ENCODE assay signal across 1 cellular context in genomic region chr15:69958494-69959134, GRCh38.
TF ChIP-seq lines count a peak whose summit lies in the region.

No MANE protein-coding gene starts in this region.

TF ChIP-seq in H1, 55 proteins besides CTCF, POLR2A, EP300 and RAD21 (continued from another document):
- TF ChIP-seq TEAD4 (IDR thresholded peaks at IDR 0.05; ENCODE audit: low read depth, low read length): no peak
- TF ChIP-seq CTBP2 (IDR thresholded peaks at IDR 0.05; ENCODE audit: borderline replicate concordance, insufficient read depth, insufficient read length, low read length): no peak
- peak; percentile 72 for TF ChIP-seq SIX5 (IDR thresholded peaks at IDR 0.05; ENCODE audit: low read depth, low read length)
- TF ChIP-seq EGR1 (IDR thresholded peaks at IDR 0.05; ENCODE audit: borderline replicate concordance, low read depth, low read length): no peak
- no peak for TF ChIP-seq HDAC6 (IDR thresholded peaks at IDR 0.05; ENCODE audit: low read depth, low read length)
- TF ChIP-seq SUZ12 (IDR thresholded peaks at IDR 0.05; ENCODE audit: low read length): no peak
- no peak for TF ChIP-seq BRCA1 (IDR thresholded peaks at IDR 0.05; ENCODE audit: low read depth, low read length)
- no peak for TF ChIP-seq USF2 (IDR thresholded peaks at IDR 0.05; ENCODE audit: low read length)
- TF ChIP-seq, protein P1, sequence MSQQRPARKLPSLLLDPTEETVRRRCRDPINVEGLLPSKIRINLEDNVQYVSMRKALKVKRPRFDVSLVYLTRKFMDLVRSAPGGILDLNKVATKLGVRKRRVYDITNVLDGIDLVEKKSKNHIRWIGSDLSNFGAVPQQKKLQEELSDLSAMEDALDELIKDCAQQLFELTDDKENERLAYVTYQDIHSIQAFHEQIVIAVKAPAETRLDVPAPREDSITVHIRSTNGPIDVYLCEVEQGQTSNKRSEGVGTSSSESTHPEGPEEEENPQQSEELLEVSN (IDR thresholded peaks at IDR 0.05): no peak
- TF ChIP-seq POU5F1 (IDR thresholded peaks at IDR 0.05; ENCODE audit: low read depth, low read length): no peak
- no peak for TF ChIP-seq TBP (IDR thresholded peaks at IDR 0.05; ENCODE audit: low read depth, low read length)
- TF ChIP-seq, protein P2, sequence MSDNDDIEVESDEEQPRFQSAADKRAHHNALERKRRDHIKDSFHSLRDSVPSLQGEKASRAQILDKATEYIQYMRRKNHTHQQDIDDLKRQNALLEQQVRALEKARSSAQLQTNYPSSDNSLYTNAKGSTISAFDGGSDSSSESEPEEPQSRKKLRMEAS (IDR thresholded peaks at IDR 0.05): no peak
- no peak for TF ChIP-seq HDAC2 (IDR thresholded peaks at IDR 0.05; ENCODE audit: borderline replicate concordance in 1 of 2, low read depth in 2 of 2, low read length in 2 of 2)
- TF ChIP-seq BCL11A (IDR thresholded peaks at IDR 0.05; ENCODE audit: low read depth in 2 of 2, low read length in 2 of 2): no peak
